ENCODE assay signal across 1 cellular context in the genomic region with DNA sequence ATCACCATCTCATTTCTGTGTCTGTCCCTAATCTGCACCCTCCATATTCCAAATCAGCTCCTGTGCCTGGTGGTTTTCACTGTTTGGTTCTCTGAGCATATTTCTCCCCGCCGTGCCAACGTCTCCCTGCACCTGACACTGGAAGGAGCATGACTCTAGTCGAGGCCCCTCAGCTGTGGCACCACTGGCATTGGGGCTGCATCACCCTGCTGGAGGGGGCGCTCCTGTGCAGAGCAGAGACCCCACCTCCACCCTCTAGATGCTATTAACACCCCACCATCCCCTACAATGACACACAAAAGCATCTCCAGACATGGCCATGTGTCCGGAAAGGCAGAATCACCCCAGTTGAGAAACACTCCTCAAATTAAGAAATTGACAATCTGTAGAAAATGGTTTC.
TF ChIP-seq lines count a peak whose summit lies in the region.

No MANE protein-coding gene starts in this region.

TF ChIP-seq in K562, 482 proteins besides CTCF, POLR2A, EP300 and RAD21:
- TF ChIP-seq ZNF79 (CRISPR knock-in tag; IDR thresholded peaks at IDR 0.05; ENCODE audit: low read depth) (no peak), ZNF316 (IDR thresholded peaks at IDR 0.05) (no peak), IFI16 (CRISPR knock-in tag; IDR thresholded peaks at IDR 0.05) (no peak), HDGF (IDR thresholded peaks at IDR 0.05) (no peak), KAT8 (IDR thresholded peaks at IDR 0.05; ENCODE audit: low read depth) (no peak), GABPB1 (CRISPR knock-in tag; IDR thresholded peaks at IDR 0.05) (no peak), ADNP (tag; IDR thresholded peaks at IDR 0.05) (no peak), PYGO2 (tag; IDR thresholded peaks at IDR 0.05) (no peak), PURB (CRISPR knock-in tag; IDR thresholded peaks at IDR 0.05; ENCODE audit: low read depth) (no peak), PHB (CRISPR knock-in tag; IDR thresholded peaks at IDR 0.05) (no peak), TAF7 (tag; IDR thresholded peaks at IDR 0.05) (no peak), E2F3 (CRISPR knock-in tag; IDR thresholded peaks at IDR 0.05) (no peak), KLF16 (IDR thresholded peaks at IDR 0.05) (no peak), U2AF2 (optimal IDR thresholded peaks at IDR 0.05; ENCODE audit: low read depth, low read length) (no peak), NR3C1 (CRISPR knock-in tag; IDR thresholded peaks at IDR 0.05) (no peak), CBFB (CRISPR knock-in tag; IDR thresholded peaks at IDR 0.05) (no peak)
- TF ChIP-seq, protein P1, sequence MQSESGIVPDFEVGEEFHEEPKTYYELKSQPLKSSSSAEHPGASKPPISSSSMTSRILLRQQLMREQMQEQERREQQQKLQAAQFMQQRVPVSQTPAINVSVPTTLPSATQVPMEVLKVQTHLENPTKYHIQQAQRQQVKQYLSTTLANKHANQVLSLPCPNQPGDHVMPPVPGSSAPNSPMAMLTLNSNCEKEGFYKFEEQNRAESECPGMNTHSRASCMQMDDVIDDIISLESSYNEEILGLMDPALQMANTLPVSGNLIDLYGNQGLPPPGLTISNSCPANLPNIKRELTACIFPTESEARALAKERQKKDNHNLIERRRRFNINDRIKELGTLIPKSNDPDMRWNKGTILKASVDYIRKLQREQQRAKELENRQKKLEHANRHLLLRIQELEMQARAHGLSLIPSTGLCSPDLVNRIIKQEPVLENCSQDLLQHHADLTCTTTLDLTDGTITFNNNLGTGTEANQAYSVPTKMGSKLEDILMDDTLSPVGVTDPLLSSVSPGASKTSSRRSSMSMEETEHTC (IDR thresholded peaks at IDR 0.05), result no peak
- TF ChIP-seq, protein P2, sequence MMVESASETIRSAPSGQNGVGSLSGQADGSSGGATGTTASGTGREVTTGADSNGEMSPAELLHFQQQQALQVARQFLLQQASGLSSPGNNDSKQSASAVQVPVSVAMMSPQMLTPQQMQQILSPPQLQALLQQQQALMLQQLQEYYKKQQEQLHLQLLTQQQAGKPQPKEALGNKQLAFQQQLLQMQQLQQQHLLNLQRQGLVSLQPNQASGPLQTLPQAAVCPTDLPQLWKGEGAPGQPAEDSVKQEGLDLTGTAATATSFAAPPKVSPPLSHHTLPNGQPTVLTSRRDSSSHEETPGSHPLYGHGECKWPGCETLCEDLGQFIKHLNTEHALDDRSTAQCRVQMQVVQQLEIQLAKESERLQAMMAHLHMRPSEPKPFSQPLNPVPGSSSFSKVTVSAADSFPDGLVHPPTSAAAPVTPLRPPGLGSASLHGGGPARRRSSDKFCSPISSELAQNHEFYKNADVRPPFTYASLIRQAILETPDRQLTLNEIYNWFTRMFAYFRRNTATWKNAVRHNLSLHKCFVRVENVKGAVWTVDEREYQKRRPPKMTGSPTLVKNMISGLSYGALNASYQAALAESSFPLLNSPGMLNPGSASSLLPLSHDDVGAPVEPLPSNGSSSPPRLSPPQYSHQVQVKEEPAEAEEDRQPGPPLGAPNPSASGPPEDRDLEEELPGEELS (CRISPR knock-in tag; IDR thresholded peaks at IDR 0.05; ENCODE audit: borderline replicate concordance), result no peak
- TF ChIP-seq, protein P3, sequence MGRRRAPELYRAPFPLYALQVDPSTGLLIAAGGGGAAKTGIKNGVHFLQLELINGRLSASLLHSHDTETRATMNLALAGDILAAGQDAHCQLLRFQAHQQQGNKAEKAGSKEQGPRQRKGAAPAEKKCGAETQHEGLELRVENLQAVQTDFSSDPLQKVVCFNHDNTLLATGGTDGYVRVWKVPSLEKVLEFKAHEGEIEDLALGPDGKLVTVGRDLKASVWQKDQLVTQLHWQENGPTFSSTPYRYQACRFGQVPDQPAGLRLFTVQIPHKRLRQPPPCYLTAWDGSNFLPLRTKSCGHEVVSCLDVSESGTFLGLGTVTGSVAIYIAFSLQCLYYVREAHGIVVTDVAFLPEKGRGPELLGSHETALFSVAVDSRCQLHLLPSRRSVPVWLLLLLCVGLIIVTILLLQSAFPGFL (CRISPR knock-in tag; IDR thresholded peaks at IDR 0.05), result no peak
